Comparison of ENCODE assay signal across 10 cellular contexts in genomic region chr3:11380314-11380713, GRCh38.
A peak's percentile ranks its signal among the peaks of the same experiment; 100 is the strongest.
DNase-seq lines count a peak whose midpoint lies in the region; ATAC-seq and TF ChIP-seq lines count a peak whose summit lies in the region.
"Had no signal": no experiment of that assay in that cellular context is flagged by ENCODE, and none has a peak within 500 bp of the region (broad histone marks: within the 10 kb centered on the region; RNA-seq: fewer than 3 reads in every experiment).

No MANE protein-coding gene starts in this region.

- TF ChIP-seq CTCF in cardiac muscle cell (IDR thresholded peaks at IDR 0.05; ENCODE audit: low read depth, low read length) (no peak), esophagus squamous epithelium (IDR thresholded peaks at IDR 0.05) (no peak), osteoblast (IDR thresholded peaks at IDR 0.05; ENCODE audit: extremely low read depth, low read depth, low read length) (no peak), uterus (IDR thresholded peaks at IDR 0.05) (no peak)

- in situ Hi-C loops in G401 (cut with HindIII; ENCODE audit: low sequenced_read_pairs), result no loop called here

- H3K36me3 ChIP-seq in cardiac muscle cell (no peaks in the 10 kb centered on the region), esophagus squamous epithelium (peaks cover 0 to 33% (median 0%) of the 10 kb centered on the region in 3 donors), osteoblast (ENCODE audit: insufficient read depth, low read length) (no peaks in the 10 kb centered on the region), uterus (peaks cover 0 to 3% of the 10 kb centered on the region in 2 donors)

- H3K4me3 ChIP-seq in cardiac muscle cell (no peak overlapping the region), esophagus squamous epithelium (no peak overlapping the region), osteoblast (ENCODE audit: insufficient read depth, low read length) (peak overlapping the region; percentile 54), uterus (no peak overlapping the region)

- H3K79me2 ChIP-seq in osteoblast (ENCODE audit: insufficient read depth, low read length), result no peaks in the 10 kb centered on the region

- H3K27ac ChIP-seq in cardiac muscle cell (peak overlapping the region; percentile 78), esophagus squamous epithelium (peak overlapping the region in 3 of 4 donors; percentile 22 to 69 (median 47)), osteoblast (ENCODE audit: low read depth, low read length) (peak overlapping the region; percentile 78), uterus (peak overlapping the region; percentile 16 to 43)

- intact Hi-C loops in left ventricle myocardium superior (cut with micrococcal nuclease) (loop anchor here (10.0 kb wide), 1 partner anchor 154 kb away; no protein-coding TSS in a partner anchor), esophagus squamous epithelium (cut with DNase I) (loop anchor here (5.0 kb wide), 1 partner anchor 277 kb away; no protein-coding TSS in a partner anchor), uterus (cut with DNase I; ENCODE audit: low total_unique reads) (no loop called here)

- no peaks in the 10 kb centered on the region for H3K27me3 ChIP-seq in cardiac muscle cell
- no peaks in the 10 kb centered on the region for H3K27me3 ChIP-seq in esophagus squamous epithelium
- H3K27me3 ChIP-seq in osteoblast (ENCODE audit: insufficient read depth, low read length), result no peaks in the 10 kb centered on the region
- no peaks in the 10 kb centered on the region for H3K27me3 ChIP-seq in uterus

- H3K9me3 ChIP-seq in cardiac muscle cell (ENCODE audit: low read depth) (no peaks in the 10 kb centered on the region), esophagus squamous epithelium (no peaks in the 10 kb centered on the region), osteoblast (ENCODE audit: low read depth, low read length) (no peaks in the 10 kb centered on the region), uterus (no peaks in the 10 kb centered on the region)

- DNase-seq in cardiac muscle cell (ENCODE audit: low read depth in 1 of 2, low spot score in 1 of 2) (peak in 1 of 2 donors; percentile 27), left ventricle myocardium superior (no peak), esophagus squamous epithelium (lab: John Stamatoyannopoulos, UW) (no peak), osteoblast (ENCODE audit: insufficient read length, low spot score, missing footprints) (peak; percentile 49), uterus (no peak), G401 (ENCODE audit: low spot score) (no peak)
- no peak for DNase-seq in stimulated activated CD4-positive, alpha-beta T cell treated with anti-CD3 and anti-CD28 coated beads, Interleukin-4, amount 100 ng/mL, for 24 hours
- DNase-seq: activated naive CD4-positive, alpha-beta T cell treated with anti-CD3 and anti-CD28 coated beads for 36 hours; CD8-positive, alpha-beta memory T cell had no signal

- WGBS in esophagus squamous epithelium, 2 donors, result 72 to 81% methylated on average over 6 of the region's 6 CpGs

- no peaks in the 10 kb centered on the region for H4K20me1 ChIP-seq in osteoblast (ENCODE audit: insufficient read depth, low read length)

- no peak overlapping the region for H2AFZ ChIP-seq in osteoblast (ENCODE audit: low read length)

- ATAC-seq in left ventricle myocardium superior, result no peak
- no peak for ATAC-seq in HG03025 (IDR thresholded peaks at IDR 0.05; ENCODE audit: low FRiP score, unreplicated experiment)

- peaks cover 22% of the 10 kb centered on the region for H3K4me1 ChIP-seq in cardiac muscle cell (ENCODE audit: low read depth)
- H3K4me1 ChIP-seq in esophagus squamous epithelium, result peaks cover 0 to 23% (median 0%) of the 10 kb centered on the region in 3 donors
- H3K4me1 ChIP-seq in osteoblast (ENCODE audit: insufficient read depth, low read length), result peaks cover 18% of the 10 kb centered on the region
- H3K4me1 ChIP-seq in uterus, result no peaks in the 10 kb centered on the region

- H3K4me2 ChIP-seq in osteoblast (ENCODE audit: insufficient read depth, low read length), result peak overlapping the region; percentile 70

- no peak for TF ChIP-seq POLR2A in esophagus squamous epithelium (IDR thresholded peaks at IDR 0.05)
- TF ChIP-seq POLR2A in uterus (IDR thresholded peaks at IDR 0.05), result no peak
